In genomic region chr17:40311575-40311974, GRCh38 we compare ENCODE assay signal across 10 cellular contexts. TPM values are rescaled to one million over a fixed set of nuclear protein-coding genes. Genes with fewer than 3 reads are reported as not detected.
DNase-seq lines count a peak whose midpoint lies in the region; ATAC-seq, FAIRE-seq and TF ChIP-seq lines count a peak whose summit lies in the region.
"Had no signal": no experiment of that assay in that cellular context is flagged by ENCODE, and none has a peak within 500 bp of the region (broad histone marks: within the 10 kb centered on the region; RNA-seq: fewer than 3 reads in every experiment).

No MANE protein-coding gene starts in this region.

- no peak overlapping the region for H2BK12ac ChIP-seq in mesenchymal stem cell (ENCODE audit: low read length in 2 of 2)

- H4K8ac ChIP-seq in mesenchymal stem cell (ENCODE audit: low read length): no peak overlapping the region

- intact Hi-C loops in GM12878 (cut with micrococcal nuclease; ENCODE audit: unreplicated experiment): loop anchor here (10.0 kb wide), 1 partner anchor 103 kb away; the partner anchor contains the start of gene TOP2A

- H2BK15ac ChIP-seq in mesenchymal stem cell (ENCODE audit: low read depth, poor library complexity, severe bottlenecking): no peak overlapping the region

- no peak for FAIRE-seq in GM12878 (lab: Jason Lieb, UNC)
- FAIRE-seq: islet of Langerhans had no signal

- no peaks in the 10 kb centered on the region; the same call in none of the 2 replicates for H3K79me2 ChIP-seq in GM12878 (ENCODE audit: control insufficient read depth, insufficient read depth, low read length)

- H4K20me1 ChIP-seq in GM12878 (ENCODE audit: control insufficient read depth, insufficient read depth): no peaks in the 10 kb centered on the region

- H2AK5ac ChIP-seq in mesenchymal stem cell (ENCODE audit: low read length, severe bottlenecking): peak overlapping the region; percentile 72

- CTCF ChIA-PET in GM12878 (lab: Yijun Ruan, JAX): interaction anchor here (0.5 to 10.6 kb wide), 11 partner anchors 8 to 304 kb away, joined by 3 to 311 read pairs (median 5); no protein-coding TSS in a partner anchor

- H3K27ac ChIP-seq in GM12878 (ENCODE audit: control insufficient read depth, insufficient read depth) (peak overlapping the region; percentile 72), mesenchymal stem cell (ENCODE audit: low read length, poor library complexity, severe bottlenecking) (peak overlapping the region; percentile 31)

- no peak overlapping the region for H3K14ac ChIP-seq in mesenchymal stem cell (ENCODE audit: low read length in 2 of 2)

- H3K36me3 ChIP-seq in GM12878 (ENCODE audit: control insufficient read depth in 2 of 2, insufficient read depth in 2 of 2, low read length in 1 of 2) (no peaks in the 10 kb centered on the region; a peak in 1 of 4 replicates), mesenchymal stem cell (ENCODE audit: control insufficient read depth in 1 of 2, insufficient read depth in 2 of 2, low read depth in 1 of 2, low read length in 2 of 2) (no peaks in the 10 kb centered on the region)

- no peak; the same call in 1 of the 2 replicates for TF ChIP-seq POLR2A in GM12878 (IDR thresholded peaks at IDR 0.05; ENCODE audit: low read depth, low read length)

- H3K9me3 ChIP-seq in GM12878 (replicated peaks; ENCODE audit: control insufficient read depth, insufficient read depth, low read length): no peaks in the 10 kb centered on the region
- no peaks in the 10 kb centered on the region for H3K9me3 ChIP-seq in mesenchymal stem cell (ENCODE audit: control insufficient read depth, low read length)

- ATAC-seq in GM12878 (peak; percentile 11; the same call in 2 of the 3 replicates), HG03280 (IDR thresholded peaks at IDR 0.05; ENCODE audit: unreplicated experiment) (no peak), GM18511 (IDR thresholded peaks at IDR 0.05; ENCODE audit: unreplicated experiment) (no peak)

- no peak overlapping the region; the same call in 1 of the 2 replicates for H2AFZ ChIP-seq in GM12878 (ENCODE audit: control insufficient read depth, low read depth, low read length)
- H2AFZ ChIP-seq in mesenchymal stem cell (ENCODE audit: low read depth, low read length): no peak overlapping the region

- peaks cover 5% of the 10 kb centered on the region for H3K79me1 ChIP-seq in mesenchymal stem cell (replicated peaks; ENCODE audit: low read length, poor library complexity, severe bottlenecking)

- no peak overlapping the region for H3K18ac ChIP-seq in mesenchymal stem cell (ENCODE audit: low read depth in 1 of 2, low read length in 2 of 2)

- DNase-seq in A172 (ENCODE audit: low spot score): peak; percentile 79
- peak; percentile 75 for DNase-seq in LHCN-M2 (ENCODE audit: low read depth)
- no peak for DNase-seq in GM12878 (ENCODE audit: low read depth, low spot score)
- DNase-seq in mesenchymal stem cell: no peak
- DNase-seq in stimulated activated CD4-positive, alpha-beta T cell treated with anti-CD3 and anti-CD28 coated beads, Interleukin-15, amount 100 ng/mL, for 24 hours: no peak
- DNase-seq in NCI-H128 (lab: John Stamatoyannopoulos, UW; ENCODE audit: unreplicated experiment): no peak
- DNase-seq: DND-41 had no signal

- H3K9ac ChIP-seq in GM12878 (ENCODE audit: control insufficient read depth, insufficient read depth, low read length) (peak overlapping the region; percentile 42; the same call in 1 of the 2 replicates), mesenchymal stem cell (ENCODE audit: low read length) (no peak overlapping the region)

- H3K23ac ChIP-seq in mesenchymal stem cell (ENCODE audit: low read length in 2 of 2): no peak overlapping the region

- peak overlapping the region; percentile 71 for H3K4me2 ChIP-seq in GM12878 (ENCODE audit: control insufficient read depth, insufficient read depth)
- peak overlapping the region; percentile 1 for H3K4me2 ChIP-seq in mesenchymal stem cell (ENCODE audit: low read length, poor library complexity, severe bottlenecking)

- H4K91ac ChIP-seq in mesenchymal stem cell (ENCODE audit: low read length): no peak overlapping the region

- no peak for TF ChIP-seq CTCF in GM12878 (IDR thresholded peaks at IDR 0.05 in 2 of 3, conservative IDR thresholded peaks at IDR 0.05 in 1 of 3; ENCODE audit: control insufficient read depth in 2 of 3, extremely low read depth in 1 of 3, insufficient read depth in 1 of 3, low read depth in 3 of 3, low read length in 3 of 3)

- no peak for TF ChIP-seq EP300 in GM12878 (IDR thresholded peaks at IDR 0.05; ENCODE audit: borderline replicate concordance in 1 of 2, control insufficient read depth in 1 of 2, low read depth in 2 of 2, low read length in 2 of 2)

- H2BK120ac ChIP-seq in mesenchymal stem cell (ENCODE audit: low read depth, low read length): no peak overlapping the region

- H3K27me3 ChIP-seq in GM12878 (replicated peaks in 1 of 2; ENCODE audit: control insufficient read depth in 2 of 2, insufficient read depth in 2 of 2, low read length in 1 of 2) (no peaks in the 10 kb centered on the region), mesenchymal stem cell (ENCODE audit: control insufficient read depth in 1 of 2, insufficient read depth in 1 of 2, low read length in 2 of 2) (no peaks in the 10 kb centered on the region)

- POLR2A ChIA-PET in GM12878 (lab: Charles Lee): interaction anchor here (0.6 to 9.8 kb wide), 8 partner anchors 12 to 1356 kb away, joined by 3 to 123 read pairs (median 4); partner anchors contain the start of gene WIPF2

- H3K4me1 ChIP-seq in GM12878 (ENCODE audit: control insufficient read depth, insufficient read depth, low read length): peaks cover 69% of the 10 kb centered on the region
- H3K4me1 ChIP-seq in mesenchymal stem cell (ENCODE audit: control insufficient read depth, insufficient read depth, low read depth, low read length): peaks cover 83% of the 10 kb centered on the region

- TF ChIP-seq RAD21 in GM12878 (IDR thresholded peaks at IDR 0.05; ENCODE audit: insufficient read depth, low read depth, low read length): no peak

- in situ Hi-C loops in GM12878 (cut with MboI): no loop called here

- H2BK5ac ChIP-seq in mesenchymal stem cell (ENCODE audit: low read depth, low read length, poor library complexity, severe bottlenecking): no peak overlapping the region

- H3K4me3 ChIP-seq in GM12878 (peak overlapping the region; percentile 10; the same call in 1 of the 2 replicates), mesenchymal stem cell (ENCODE audit: insufficient read depth in 1 of 2, low read depth in 1 of 2, low read length in 2 of 2) (no peak overlapping the region)

- BruUV-seq in GM12878 (replicated peaks; lab: Mats Ljungman, UMichigan): no TSS peak

- RAD21 ChIA-PET in GM12878 (lab: Charles Lee; ENCODE audit: unreplicated experiment): interaction anchor here (1.0 to 18.7 kb wide), 6 partner anchors 8 to 199 kb away, joined by 3 to 271 read pairs (median 5); no protein-coding TSS in a partner anchor

- WGBS in GM12878 (ENCODE audit: insufficient coverage, insufficient replicate concordance, low lambda C conversion rate, missing lambda C conversion rate): 33% methylated on average over 2 of the region's 2 CpGs
- WGBS in mesenchymal stem cell: 92% methylated on average over 2 of the region's 2 CpGs

- H3K4ac ChIP-seq in mesenchymal stem cell (ENCODE audit: low read depth in 1 of 2, low read length in 2 of 2): no peak overlapping the region

- SMC1A ChIA-PET in GM12878 (lab: Charles Lee; ENCODE audit: uncharacterized antibody, unreplicated experiment): interaction anchor here (0.9 to 11.2 kb wide), 9 partner anchors 9 to 223 kb away, joined by 3 to 172 read pairs (median 4); partner anchors contain the start of gene WIPF2

RNA-seq across cellular contexts. Expression of gene RARA, which starts 2.6 kb away (rescaled TPM):
- total RNA-seq in A172 (2014; rRNA removed; shearing (Covaris generic)): 13.7 and 33.2 TPM in 2 replicates
- total RNA-seq in LHCN-M2 (2014; rRNA removed): 24.2 and 29.6 TPM in 2 replicates
- polyA plus RNA-seq in LHCN-M2 (2012): 38.8 TPM
- 30.5 and 34.4 TPM in 2 replicates for total RNA-seq in GM12878 (2013; cell fraction: nucleolus; rRNA removed)
- total RNA-seq in GM12878 (2014; rRNA removed): 15.5 and 17.3 TPM in 2 replicates
- 7.7 and 9.7 TPM in 2 replicates for total RNA-seq in GM12878 (2014; rRNA removed; fragmentation: Illumina TruSeq; extraction: Trizol)
- 33.6 and 34.8 TPM in 2 replicates for total RNA-seq in GM12878 (2021)
- 12.0 TPM for polyA plus RNA-seq in GM12878 (2011; ENCODE audit: low read depth)
- 3.1 and 7.8 TPM in 2 replicates for polyA plus RNA-seq in GM12878 (2011; rRNA removed)
- 10.0 and 13.4 TPM in 2 replicates for polyA plus RNA-seq in GM12878 (2011; cell fraction: cytosol; rRNA removed)
- polyA plus RNA-seq in GM12878 (2011; cell fraction: nucleus; rRNA removed): 29.2 and 38.2 TPM in 2 replicates
- 23.0 and 26.5 TPM in 2 replicates for polyA plus RNA-seq in GM12878 (2012)
- polyA plus RNA-seq in GM12878 (2014; fragmentation: Illumina TruSeq; extraction: Trizol): 8.0 and 23.8 TPM in 2 replicates
- polyA plus RNA-seq in GM12878 (2014; fragmentation: Nextera tagmentation; extraction: Ambion mirVana): under 1 TPM; 0.13 to 0.16 TPM
- polyA plus RNA-seq in GM12878 (2014; rRNA removed): 14.3 and 20.2 TPM in 2 replicates
- 10 to 100 TPM; 12.9 to 15.4 TPM for polyA plus RNA-seq in GM12878 (2016; fragmentation: Nextera tagmentation; extraction: Ambion mirVana)
- 8.7 and 13.7 TPM in 2 replicates for polyA minus RNA-seq in GM12878 (2011; rRNA and poly(A)+ RNA removed)
- 15.1 and 20.3 TPM in 2 replicates for polyA minus RNA-seq in GM12878 (2011; cell fraction: cytosol; rRNA and poly(A)+ RNA removed)
- 9.7 and 15.5 TPM in 2 replicates for polyA minus RNA-seq in GM12878 (2011; cell fraction: nucleus; rRNA and poly(A)+ RNA removed)
- 32.6 TPM for polyA plus RNA-seq in mesenchymal stem cell (2013, experiment 1 of 2)
- 32.1 TPM for polyA plus RNA-seq in mesenchymal stem cell (2013, experiment 2 of 2)

RNA-seq across cellular contexts. Expression of gene CDC6, which starts 23.9 kb away (rescaled TPM):
- total RNA-seq in A172 (2014; rRNA removed; shearing (Covaris generic)): 85.1 and 87.9 TPM in 2 replicates
- total RNA-seq in LHCN-M2 (2014; rRNA removed) (43.2 and 46.6 TPM in 2 replicates), GM12878 (2014; rRNA removed) (39.0 and 43.8 TPM in 2 replicates), GM12878 (2014; rRNA removed; fragmentation: Illumina TruSeq; extraction: Trizol) (46.8 and 53.0 TPM in 2 replicates), GM12878 (2021) (47.7 and 52.0 TPM in 2 replicates)
- 22.5 TPM for polyA plus RNA-seq in LHCN-M2 (2012)
- 25.9 and 32.3 TPM in 2 replicates for total RNA-seq in GM12878 (2013; cell fraction: nucleolus; rRNA removed)
- 20.0 TPM for polyA plus RNA-seq in GM12878 (2011; ENCODE audit: low read depth)
- polyA plus RNA-seq in GM12878 (2011; rRNA removed) (43.1 and 48.5 TPM in 2 replicates), GM12878 (2014; fragmentation: Illumina TruSeq; extraction: Trizol) (54.4 and 59.6 TPM in 2 replicates), GM12878 (2014; fragmentation: Nextera tagmentation; extraction: Ambion mirVana) (10 to 100 TPM; 13.3 to 18.6 TPM), GM12878 (2014; rRNA removed) (25.9 and 26.3 TPM in 2 replicates), GM12878 (2016; fragmentation: Nextera tagmentation; extraction: Ambion mirVana) (10 to 100 TPM; 59.3 to 60.9 TPM)
- 18.9 and 20.1 TPM in 2 replicates for polyA plus RNA-seq in GM12878 (2011; cell fraction: cytosol; rRNA removed)
- polyA plus RNA-seq in GM12878 (2011; cell fraction: nucleus; rRNA removed): 18.7 and 26.9 TPM in 2 replicates
- 18.9 and 19.5 TPM in 2 replicates for polyA plus RNA-seq in GM12878 (2012)
- 15.8 and 24.1 TPM in 2 replicates for polyA minus RNA-seq in GM12878 (2011; rRNA and poly(A)+ RNA removed)
- polyA minus RNA-seq in GM12878 (2011; cell fraction: cytosol; rRNA and poly(A)+ RNA removed): 9.6 and 10.5 TPM in 2 replicates
- polyA minus RNA-seq in GM12878 (2011; cell fraction: nucleus; rRNA and poly(A)+ RNA removed): 12.3 and 28.6 TPM in 2 replicates
- polyA plus RNA-seq in mesenchymal stem cell (2013, experiment 1 of 2): 8.5 TPM
- polyA plus RNA-seq in mesenchymal stem cell (2013, experiment 2 of 2): 9.1 TPM

RNA-seq across cellular contexts. Expression of gene GJD3, which starts 53.0 kb away (rescaled TPM):
- total RNA-seq in A172 (2014; rRNA removed; shearing (Covaris generic)): not detected in 2 replicates
- not detected in 2 replicates for total RNA-seq in LHCN-M2 (2014; rRNA removed)
- polyA plus RNA-seq in LHCN-M2 (2012): 0.19 TPM
- not detected in 2 replicates for total RNA-seq in GM12878 (2013; cell fraction: nucleolus; rRNA removed)
- total RNA-seq in GM12878 (2014; rRNA removed): not detected in 2 replicates
- not detected in 2 replicates for total RNA-seq in GM12878 (2014; rRNA removed; fragmentation: Illumina TruSeq; extraction: Trizol)
- not detected in 2 replicates for total RNA-seq in GM12878 (2021)
- not detected for polyA plus RNA-seq in GM12878 (2011; ENCODE audit: low read depth)
- polyA plus RNA-seq in GM12878 (2011; rRNA removed): not detected in 2 replicates
- polyA plus RNA-seq in GM12878 (2011; cell fraction: cytosol; rRNA removed): not detected in 2 replicates
- not detected in 2 replicates for polyA plus RNA-seq in GM12878 (2011; cell fraction: nucleus; rRNA removed)
- not detected in 2 replicates for polyA plus RNA-seq in GM12878 (2012)
- not detected in 2 replicates for polyA plus RNA-seq in GM12878 (2014; fragmentation: Illumina TruSeq; extraction: Trizol)
- not detected for polyA plus RNA-seq in GM12878 (2014; fragmentation: Nextera tagmentation; extraction: Ambion mirVana)
- polyA plus RNA-seq in GM12878 (2014; rRNA removed): not detected in 2 replicates
- polyA plus RNA-seq in GM12878 (2016; fragmentation: Nextera tagmentation; extraction: Ambion mirVana): 1 to 10 TPM in 1 of 2 experiments, not detected in 1; 1.6 TPM
- not detected in 2 replicates for polyA minus RNA-seq in GM12878 (2011; rRNA and poly(A)+ RNA removed)
- polyA minus RNA-seq in GM12878 (2011; cell fraction: cytosol; rRNA and poly(A)+ RNA removed): not detected in 2 replicates
- not detected in 2 replicates for polyA minus RNA-seq in GM12878 (2011; cell fraction: nucleus; rRNA and poly(A)+ RNA removed)
- polyA plus RNA-seq in mesenchymal stem cell (2013, experiment 1 of 2): 0.44 TPM
- polyA plus RNA-seq in mesenchymal stem cell (2013, experiment 2 of 2): 0.29 TPM

Comparison
In these comparisons a context has a peak if more than half of its experiments do, and no peak if none do; other contexts are left out.
1. DNase-seq: peak in A172 (single experiment) and LHCN-M2 (single experiment); none in GM12878 (single experiment), mesenchymal stem cell (single experiment), stimulated activated CD4-positive, alpha-beta T cell treated with anti-CD3 and anti-CD28 coated beads, Interleukin-15, amount 100 ng/mL, for 24 hours (single experiment) and NCI-H128 (single experiment).